In the genomic region with DNA sequence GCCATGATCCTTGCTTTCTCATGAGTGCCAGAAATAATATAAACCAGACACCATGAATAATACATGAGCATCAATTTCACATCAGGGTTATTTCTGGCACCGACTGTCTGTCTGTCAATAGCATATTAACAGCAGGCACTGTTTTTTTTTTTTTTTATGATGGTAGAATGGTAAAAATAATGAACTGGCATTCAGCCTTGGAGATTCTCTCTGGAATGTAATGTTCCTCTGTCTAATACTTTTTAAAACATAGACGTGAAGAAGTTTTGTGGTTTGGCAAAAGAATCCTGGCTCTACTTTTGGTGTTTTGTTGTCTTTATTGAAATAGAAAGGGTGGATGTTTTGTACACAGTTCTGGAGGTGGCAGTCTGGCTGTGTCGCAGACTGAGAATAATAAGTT, we compare ENCODE assay signal across 20 cellular contexts.
DNase-seq lines count a peak whose midpoint lies in the region; TF ChIP-seq lines count a peak whose summit lies in the region.
"Had no signal": no experiment of that assay in that cellular context is flagged by ENCODE, and none has a peak within 500 bp of the region (broad histone marks: within the 10 kb centered on the region; RNA-seq: fewer than 3 reads in every experiment).

No MANE protein-coding gene starts in this region.

- H4K20me1 ChIP-seq in neural cell (ENCODE audit: insufficient read depth), result no peaks in the 10 kb centered on the region

- H3F3A ChIP-seq in neural cell (ENCODE audit: insufficient read depth, low read length, poor library complexity, severe bottlenecking), result no peaks in the 10 kb centered on the region

- BruUV-seq in A673 (replicated peaks; lab: Mats Ljungman, UMichigan), result no TSS peak

- no peak overlapping the region for H2AFZ ChIP-seq in neural cell (ENCODE audit: low read depth, low read length)
- H2AFZ ChIP-seq: GM23248 had no signal

- no peaks in the 10 kb centered on the region for H3K36me3 ChIP-seq in A673 (ENCODE audit: insufficient read depth, low read length, poor library complexity, severe bottlenecking)
- H3K36me3 ChIP-seq in neural cell (ENCODE audit: insufficient read depth, low read length), result no peaks in the 10 kb centered on the region

- TF ChIP-seq CTCF in A673 (conservative IDR thresholded peaks at IDR 0.05; ENCODE audit: low read depth, low read length), result no peak
- TF ChIP-seq CTCF in neural cell (IDR thresholded peaks at IDR 0.05; ENCODE audit: poor library complexity, severe bottlenecking), result no peak

- TF ChIP-seq EP300 in neural cell (conservative IDR thresholded peaks at IDR 0.05; ENCODE audit: poor library complexity, severe bottlenecking), result peak; percentile 34

- no peaks in the 10 kb centered on the region for H3K79me2 ChIP-seq in neural cell (replicated peaks; ENCODE audit: insufficient read depth, low read length)

- H3K4me2 ChIP-seq in neural cell (ENCODE audit: low read length), result no peak overlapping the region
- H3K4me2 ChIP-seq: A549 had no signal

- no peak for TF ChIP-seq RAD21 in neural cell (conservative IDR thresholded peaks at IDR 0.05)

- H3K9me2 ChIP-seq in neural cell (ENCODE audit: insufficient read depth, low read length), result no peaks in the 10 kb centered on the region

- H3K27ac ChIP-seq in A673 (ENCODE audit: low read depth, low read length, poor library complexity, severe bottlenecking) (no peak overlapping the region), neural cell (ENCODE audit: low read length) (no peak overlapping the region)
- H3K27ac ChIP-seq: A549, GM23248 had no signal

- intact Hi-C loops in A673 (cut with micrococcal nuclease; ENCODE audit: unreplicated experiment), result no loop called here

- no peaks in the 10 kb centered on the region for H3K27me3 ChIP-seq in A673 (replicated peaks; ENCODE audit: insufficient read depth, low read depth, low read length, poor library complexity)
- H3K27me3 ChIP-seq in neural cell (ENCODE audit: insufficient read depth, low read depth, low read length), result no peaks in the 10 kb centered on the region

- H3K4me3 ChIP-seq in A673 (ENCODE audit: low read depth, low read length, poor library complexity, severe bottlenecking) (no peak overlapping the region), neural cell (ENCODE audit: low read length) (no peak overlapping the region)
- H3K4me3 ChIP-seq: A549, GM12878, GM23248 had no signal

- DNase-seq in NCI-H1105 treated with DMSO at 0.1 percent for 48 hours (lab: John Stamatoyannopoulos, UW) (peak; percentile 17), NCI-H1105 (lab: John Stamatoyannopoulos, UW) (no peak), A673 (ENCODE audit: low spot score) (peak; percentile 72), NCI-H1092 treated with DMSO at 0.1 percent for 48 hours (lab: John Stamatoyannopoulos, UW) (peak; percentile 36), hippocampal formation (lab: John Stamatoyannopoulos, UW) (no peak), epidermal melanocyte (ENCODE audit: insufficient read length, low spot score) (no peak)
- DNase-seq: 8988T; C1 segment of cervical spinal cord; Calu3; CD4-positive, alpha-beta memory T cell; COR-L47; DMS79; EL; GDM1; GM23248; H7; HCEC 1CT had no signal

- H3K4me1 ChIP-seq in A673 (ENCODE audit: insufficient read depth, low read length, poor library complexity, severe bottlenecking), result peaks cover 20% of the 10 kb centered on the region
- H3K4me1 ChIP-seq: A549 had no signal

- H3K9me3 ChIP-seq in A673 (ENCODE audit: low read depth, low read length, poor library complexity, severe bottlenecking) (no peaks in the 10 kb centered on the region), neural cell (ENCODE audit: low read length) (no peaks in the 10 kb centered on the region)
- H3K9me3 ChIP-seq: A549 had no signal

- CTCF ChIA-PET in A673 (lab: Charles Lee), result no interaction called here

- H3K9ac ChIP-seq in neural cell (ENCODE audit: low read length), result no peak overlapping the region
- H3K9ac ChIP-seq: GM23248 had no signal

- POLR2A ChIA-PET in A673 (lab: Charles Lee; ENCODE audit: low non-redundant PET), result no interaction called here

TF ChIP-seq in neural cell, 6 proteins besides CTCF, POLR2A, EP300 and RAD21:
- TF ChIP-seq TAF1 (IDR thresholded peaks at IDR 0.05; ENCODE audit: low read depth), result no peak
- TF ChIP-seq, protein P1, sequence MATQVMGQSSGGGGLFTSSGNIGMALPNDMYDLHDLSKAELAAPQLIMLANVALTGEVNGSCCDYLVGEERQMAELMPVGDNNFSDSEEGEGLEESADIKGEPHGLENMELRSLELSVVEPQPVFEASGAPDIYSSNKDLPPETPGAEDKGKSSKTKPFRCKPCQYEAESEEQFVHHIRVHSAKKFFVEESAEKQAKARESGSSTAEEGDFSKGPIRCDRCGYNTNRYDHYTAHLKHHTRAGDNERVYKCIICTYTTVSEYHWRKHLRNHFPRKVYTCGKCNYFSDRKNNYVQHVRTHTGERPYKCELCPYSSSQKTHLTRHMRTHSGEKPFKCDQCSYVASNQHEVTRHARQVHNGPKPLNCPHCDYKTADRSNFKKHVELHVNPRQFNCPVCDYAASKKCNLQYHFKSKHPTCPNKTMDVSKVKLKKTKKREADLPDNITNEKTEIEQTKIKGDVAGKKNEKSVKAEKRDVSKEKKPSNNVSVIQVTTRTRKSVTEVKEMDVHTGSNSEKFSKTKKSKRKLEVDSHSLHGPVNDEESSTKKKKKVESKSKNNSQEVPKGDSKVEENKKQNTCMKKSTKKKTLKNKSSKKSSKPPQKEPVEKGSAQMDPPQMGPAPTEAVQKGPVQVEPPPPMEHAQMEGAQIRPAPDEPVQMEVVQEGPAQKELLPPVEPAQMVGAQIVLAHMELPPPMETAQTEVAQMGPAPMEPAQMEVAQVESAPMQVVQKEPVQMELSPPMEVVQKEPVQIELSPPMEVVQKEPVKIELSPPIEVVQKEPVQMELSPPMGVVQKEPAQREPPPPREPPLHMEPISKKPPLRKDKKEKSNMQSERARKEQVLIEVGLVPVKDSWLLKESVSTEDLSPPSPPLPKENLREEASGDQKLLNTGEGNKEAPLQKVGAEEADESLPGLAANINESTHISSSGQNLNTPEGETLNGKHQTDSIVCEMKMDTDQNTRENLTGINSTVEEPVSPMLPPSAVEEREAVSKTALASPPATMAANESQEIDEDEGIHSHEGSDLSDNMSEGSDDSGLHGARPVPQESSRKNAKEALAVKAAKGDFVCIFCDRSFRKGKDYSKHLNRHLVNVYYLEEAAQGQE (IDR thresholded peaks at IDR 0.05; ENCODE audit: borderline replicate concordance), result no peak
- TF ChIP-seq EZH2 (IDR thresholded peaks at IDR 0.05; ENCODE audit: borderline replicate concordance, insufficient read depth, low read length, poor library complexity, severe bottlenecking), result no peak
- TF ChIP-seq SMC3 (conservative IDR thresholded peaks at IDR 0.05; ENCODE audit: poor library complexity), result no peak
- no peak for TF ChIP-seq MXI1 (conservative IDR thresholded peaks at IDR 0.05; ENCODE audit: poor library complexity, severe bottlenecking)
- TF ChIP-seq POLR2AphosphoS5 (IDR thresholded peaks at IDR 0.05), result no peak
TF ChIP-seq in neural cell: peak in this region for 0.

Comparison
In these comparisons a context has a peak if more than half of its experiments do, and no peak if none do; other contexts are left out.
1. DNase-seq: peak in NCI-H1105 treated with DMSO at 0.1 percent for 48 hours (single experiment), A673 (single experiment) and NCI-H1092 treated with DMSO at 0.1 percent for 48 hours (single experiment); none in NCI-H1105 (single experiment), hippocampal formation (0 of 2) and epidermal melanocyte (single experiment).